ENCODE assay signal across 19 cellular contexts in the genomic region with DNA sequence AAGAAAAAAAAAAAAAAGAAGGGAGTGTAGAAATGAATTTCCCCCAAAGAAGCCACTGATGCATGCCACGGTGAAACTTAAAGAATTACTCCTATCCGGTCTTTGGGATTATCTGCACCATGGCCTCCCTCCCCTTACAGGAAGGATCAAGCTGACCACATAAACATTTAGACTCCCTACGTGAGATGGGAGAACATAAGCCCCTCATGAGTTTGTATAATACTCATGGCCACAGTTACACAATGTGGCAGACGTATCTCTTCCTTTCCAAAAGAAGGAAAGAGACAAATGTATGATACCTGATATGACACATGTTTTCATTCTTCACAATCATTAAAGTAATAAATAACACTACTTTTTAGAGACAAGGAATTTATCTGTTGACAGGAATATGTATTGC.
"Had no signal": no experiment of that assay in that cellular context is flagged by ENCODE, and none has a peak within 500 bp of the region (broad histone marks: within the 10 kb centered on the region; RNA-seq: fewer than 3 reads in every experiment).

No MANE protein-coding gene starts in this region.

- ATAC-seq: gastrocnemius medialis, heart right ventricle, left cardiac atrium, left lung, left ventricle myocardium superior, lower lobe of right lung, mucosa of descending colon had no signal

- H3K4me3 Mint-ChIP-seq: mesothelial cell of epicardium, naive B cell had no signal

- H3K9me3 Mint-ChIP-seq: mesothelial cell of epicardium had no signal

- H3K27ac Mint-ChIP-seq: mesothelial cell of epicardium had no signal

- DNase-seq: dermis blood vessel endothelial cell; dorsolateral prefrontal cortex; effector CD4-positive, alpha-beta T cell; effector memory CD4-positive, alpha-beta T cell; foreskin fibroblast; foreskin melanocyte; gastrocnemius medialis; glutamatergic neuron; head of caudate nucleus; heart right ventricle; hippocampal formation; left cardiac atrium; left lung; left ventricle myocardium superior; lower lobe of right lung; mesenchymal stem cell; mucosa of descending colon; naive B cell had no signal

- H3K27me3 Mint-ChIP-seq: naive B cell had no signal

- H3K36me3 Mint-ChIP-seq: mesothelial cell of epicardium had no signal
